In the genomic region with DNA sequence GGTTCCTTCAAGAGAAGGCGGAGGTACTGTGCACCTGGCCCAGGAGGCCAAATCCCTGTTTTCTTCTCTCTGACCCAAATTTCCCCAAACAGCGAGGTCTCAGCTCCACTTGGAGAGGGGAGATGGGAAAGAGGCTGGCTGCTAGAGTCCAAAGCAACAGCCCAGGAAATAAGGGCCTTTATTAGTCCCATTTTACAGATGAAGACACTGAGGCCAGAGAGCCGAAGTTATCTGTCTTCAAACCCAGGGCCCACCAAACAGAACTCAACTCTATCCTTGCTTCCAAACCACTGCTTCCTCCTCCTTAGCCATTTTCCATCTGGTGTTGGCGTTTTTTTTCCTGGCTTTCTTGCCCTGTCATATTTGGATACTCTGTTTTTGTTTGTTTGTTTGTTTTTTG, we compare ENCODE assay signal across 16 cellular contexts. TPM values are rescaled to one million over a fixed set of nuclear protein-coding genes. Genes with fewer than 3 reads are reported as not detected.
A peak's percentile ranks its signal among the peaks of the same experiment; 100 is the strongest.
DNase-seq lines count a peak whose midpoint lies in the region; ATAC-seq, FAIRE-seq and TF ChIP-seq lines count a peak whose summit lies in the region.
"Had no signal": no experiment of that assay in that cellular context is flagged by ENCODE, and none has a peak within 500 bp of the region (broad histone marks: within the 10 kb centered on the region; RNA-seq: fewer than 3 reads in every experiment).

No MANE protein-coding gene starts in this region.

- H3K27ac ChIP-seq in HepG2 (ENCODE audit: extremely low read length, insufficient read depth, low read length) (no peak overlapping the region), right lobe of liver (no peak overlapping the region), PC-9 (peak overlapping the region; percentile 94; the same call in 1 of the 2 replicates), K562 (ENCODE audit: extremely low read depth, low read depth, low read length) (no peak overlapping the region)
- H3K27ac ChIP-seq: HL-60 had no signal

- H3K9ac ChIP-seq in HepG2 (ENCODE audit: insufficient read depth, low read depth, low read length) (no peak overlapping the region), K562 (ENCODE audit: insufficient read depth in 1 of 2, low read depth in 2 of 2, low read length in 2 of 2) (no peak overlapping the region)

- ATAC-seq in HepG2 (no peak), right lobe of liver (no peak), K562 (no peak)
- ATAC-seq: HCT116 had no signal

- H3K4me3 ChIP-seq in HepG2 (replicated peaks in 1 of 3; ENCODE audit: insufficient read depth in 1 of 3, low read depth in 2 of 3, low read length in 3 of 3) (no peak overlapping the region), right lobe of liver (no peak overlapping the region), PC-9 (no peak overlapping the region), K562 (no peak overlapping the region)

- WGBS in HepG2 (ENCODE audit: low lambda C conversion rate) = 98% methylated on average over 4 of the region's 4 CpGs
- WGBS in right lobe of liver (ENCODE audit: insufficient coverage, low coverage, low lambda C conversion rate, missing lambda C conversion rate) = 95% methylated on average over 3 of the region's 4 CpGs
- WGBS in K562 (ENCODE audit: insufficient coverage, low coverage, missing lambda C conversion rate) = 59% methylated on average over 4 of the region's 4 CpGs

- DNase-seq in HepG2 (ENCODE audit: low spot score) (no peak), right lobe of liver (no peak), PC-9 (no peak), K562 (ENCODE audit: extremely low read depth in 1 of 4, low spot score in 3 of 4) (no peak), Kasumi-1 (lab: John Stamatoyannopoulos, UW) (no peak), ecto neural progenitor cell (ENCODE audit: low spot score) (no peak), GDM1 (lab: John Stamatoyannopoulos, UW) (no peak), DMS153 (lab: John Stamatoyannopoulos, UW) (no peak)
- DNase-seq: 8988T; BE2C; CD8-positive, alpha-beta memory T cell; KG1 had no signal

- H3K79me2 ChIP-seq in HepG2 (ENCODE audit: insufficient read depth, low read length) (no peaks in the 10 kb centered on the region), PC-9 (ENCODE audit: low read depth) (no peaks in the 10 kb centered on the region), K562 (ENCODE audit: control insufficient read depth, insufficient read depth, low read length) (no peaks in the 10 kb centered on the region)

- H3K4me2 ChIP-seq in HepG2 (ENCODE audit: low read depth, low read length) (no peak overlapping the region), PC-9 (no peak overlapping the region), K562 (ENCODE audit: insufficient read depth, low read length) (no peak overlapping the region)

- H3F3A ChIP-seq in PC-9 (ENCODE audit: insufficient read depth, low read depth) = peaks cover 32% of the 10 kb centered on the region

- intact Hi-C loops in HepG2 (cut with micrococcal nuclease; ENCODE audit: unreplicated experiment) = no loop called here
- intact Hi-C loops in right lobe of liver (cut with DNase I) = no loop called here
- intact Hi-C loops in PC-9 (cut with micrococcal nuclease; ENCODE audit: unreplicated experiment) = no loop called here
- intact Hi-C loops in K562 (cut with micrococcal nuclease) = no loop called here

- TF ChIP-seq CTCF in HepG2 (CRISPR knock-in tag; IDR thresholded peaks at IDR 0.05) (no peak), right lobe of liver (IDR thresholded peaks at IDR 0.05) (no peak), PC-9 (conservative IDR thresholded peaks at IDR 0.05) (no peak), K562 (IDR thresholded peaks at IDR 0.05 in 2 of 3, conservative IDR thresholded peaks at IDR 0.05 in 1 of 3; ENCODE audit: insufficient read depth in 2 of 3, low read depth in 1 of 3, low read length in 3 of 3) (no peak)

- H3K36me3 ChIP-seq in HepG2 (replicated peaks in 1 of 2; ENCODE audit: control insufficient read depth in 1 of 2, insufficient read depth in 2 of 2, low read length in 2 of 2) (no peaks in the 10 kb centered on the region), right lobe of liver (no peaks in the 10 kb centered on the region), PC-9 (ENCODE audit: low read depth) (no peaks in the 10 kb centered on the region), K562 (ENCODE audit: control insufficient read depth, insufficient read depth, low read length) (no peaks in the 10 kb centered on the region)
- H3K36me3 ChIP-seq: BE2C had no signal

- H3K27me3 ChIP-seq in HepG2 (ENCODE audit: control insufficient read depth in 1 of 2, insufficient read depth in 2 of 2, low read length in 2 of 2) (no peaks in the 10 kb centered on the region), right lobe of liver (no peaks in the 10 kb centered on the region), PC-9 (ENCODE audit: insufficient read depth, low read depth) (no peaks in the 10 kb centered on the region), K562 (ENCODE audit: control insufficient read depth in 2 of 2, insufficient read depth in 2 of 2, low read length in 2 of 2) (no peaks in the 10 kb centered on the region)
- H3K27me3 ChIP-seq: BE2C had no signal

- POLR2A ChIA-PET in HepG2 (lab: Yijun Ruan, JAX) (no interaction called here), PC-9 (lab: Charles Lee; ENCODE audit: unreplicated experiment) (no interaction called here), K562 (lab: Yijun Ruan, JAX) (interaction anchor here (1.3 kb wide), 1 partner anchor 180 kb away, joined by 3 read pairs; no protein-coding TSS in a partner anchor)

- no peak overlapping the region for H2AFZ ChIP-seq in HepG2 (ENCODE audit: low read length)
- no peak overlapping the region for H2AFZ ChIP-seq in PC-9
- no peak overlapping the region for H2AFZ ChIP-seq in K562 (ENCODE audit: low read depth, low read length)

- CTCF ChIA-PET in HepG2 (lab: Yijun Ruan, JAX; ENCODE audit: low intra/inter-chr PET ratio, low total read pairs) = no interaction called here
- CTCF ChIA-PET in PC-9 (lab: Charles Lee) = no interaction called here
- CTCF ChIA-PET in K562 (lab: Yijun Ruan, JAX; ENCODE audit: low intra/inter-chr PET ratio) = no interaction called here

- FAIRE-seq in HepG2 (lab: Jason Lieb, UNC) (no peak), K562 (lab: Jason Lieb, UNC) (no peak)
- FAIRE-seq: GM19239, H54 had no signal

- TF ChIP-seq RAD21 in HepG2 (CRISPR knock-in tag; IDR thresholded peaks at IDR 0.05) (no peak), K562 (CRISPR knock-in tag; conservative IDR thresholded peaks at IDR 0.05 in 1 of 2, IDR thresholded peaks at IDR 0.05 in 1 of 2) (no peak)

- no peaks in the 10 kb centered on the region for H3K9me1 ChIP-seq in K562 (ENCODE audit: control insufficient read depth, insufficient read depth, low read length)

- H3K4me1 ChIP-seq in HepG2 (ENCODE audit: insufficient read depth, low read length) = peaks cover 65% of the 10 kb centered on the region
- H3K4me1 ChIP-seq in right lobe of liver = peaks cover 0 to 13% (median 3%) of the 10 kb centered on the region in 4 donors
- H3K4me1 ChIP-seq in PC-9 (replicated peaks; ENCODE audit: insufficient read depth) = peaks cover 72% of the 10 kb centered on the region
- peaks cover 6% of the 10 kb centered on the region in 2 experiments; a peak in 4 of 5 replicates for H3K4me1 ChIP-seq in K562 (replicated peaks in 1 of 2; ENCODE audit: control insufficient read depth in 2 of 2, insufficient read depth in 2 of 2, low read length in 2 of 2)
- H3K4me1 ChIP-seq: BE2C had no signal

- no peak for TF ChIP-seq EP300 in HepG2 (IDR thresholded peaks at IDR 0.05; ENCODE audit: low read depth in 2 of 2, low read length in 2 of 2)
- TF ChIP-seq EP300 in HepG2 (CRISPR knock-in tag; IDR thresholded peaks at IDR 0.05; ENCODE audit: borderline replicate concordance) = no peak
- TF ChIP-seq EP300 in K562 (IDR thresholded peaks at IDR 0.05; ENCODE audit: low read length) = no peak

- H4K20me1 ChIP-seq in HepG2 (ENCODE audit: insufficient read depth, low read length) (no peaks in the 10 kb centered on the region), PC-9 (ENCODE audit: insufficient read depth) (no peaks in the 10 kb centered on the region), K562 (replicated peaks; ENCODE audit: control insufficient read depth, insufficient read depth, low read length) (no peaks in the 10 kb centered on the region)

- TF ChIP-seq POLR2A in HepG2 (IDR thresholded peaks at IDR 0.05; ENCODE audit: insufficient read depth in 1 of 2, low read depth in 2 of 2, low read length in 2 of 2) (no peak), right lobe of liver (IDR thresholded peaks at IDR 0.05) (no peak), K562 (conservative IDR thresholded peaks at IDR 0.05) (no peak)

- H3K9me3 ChIP-seq in HepG2 (ENCODE audit: low read length) (no peaks in the 10 kb centered on the region), right lobe of liver (no peaks in the 10 kb centered on the region), PC-9 (ENCODE audit: insufficient read depth, low read depth) (no peaks in the 10 kb centered on the region), K562 (replicated peaks; ENCODE audit: control insufficient read depth, insufficient read depth, low read depth, low read length) (no peaks in the 10 kb centered on the region)
- H3K9me3 ChIP-seq: BE2C had no signal

- BruUV-seq in HepG2 (replicated peaks; lab: Mats Ljungman, UMichigan) (no TSS peak), PC-9 (replicated peaks; lab: Mats Ljungman, UMichigan) (no TSS peak), K562 (replicated peaks; lab: Mats Ljungman, UMichigan) (no TSS peak)

- H3K9me2 ChIP-seq in PC-9 (ENCODE audit: insufficient read depth) = no peaks in the 10 kb centered on the region

- in situ Hi-C loops in HepG2 (cut with HindIII; ENCODE audit: extremely low pct_ligation_motif_present, low pct_unique_long_range_greater_than_20kb) (no loop called here), K562 (cut with MboI) (no loop called here)

RNA-seq across cellular contexts. Expression of a gene that starts 22.0 kb away (rescaled TPM):
- 48.8 and 130 TPM in 2 replicates for total RNA-seq in HepG2 (2016; rRNA removed; fragmentation: Illumina TruSeq; extraction: Trizol)
- total RNA-seq in HepG2 (2016; cell fraction: cytosol; rRNA removed; fragmentation: Illumina TruSeq; extraction: Trizol; ENCODE audit: low read depth) = 13.1 and 13.3 TPM in 2 replicates
- total RNA-seq in HepG2 (2016; cell fraction: insoluble cytoplasmic fraction; rRNA removed; fragmentation: Illumina TruSeq; extraction: Trizol) = 39.2 and 136 TPM in 2 replicates
- total RNA-seq in HepG2 (2016; cell fraction: membrane; rRNA removed; fragmentation: Illumina TruSeq; extraction: Trizol) = 18.9 and 22.5 TPM in 2 replicates
- total RNA-seq in HepG2 (2016; cell fraction: nucleus; rRNA removed; fragmentation: Illumina TruSeq; extraction: Trizol) = 211 and 228 TPM in 2 replicates
- 106 and 126 TPM in 2 replicates for polyA plus RNA-seq in HepG2 (2011; rRNA removed)
- 92.4 and 98.4 TPM in 2 replicates for polyA plus RNA-seq in HepG2 (2011; cell fraction: cytosol; rRNA removed)
- polyA plus RNA-seq in HepG2 (2011; cell fraction: nucleus; rRNA removed) = 739 and 796 TPM in 2 replicates
- 198 and 216 TPM in 2 replicates for polyA plus RNA-seq in HepG2 (2012)
- 8.9 and 9.6 TPM in 2 replicates for polyA plus RNA-seq in HepG2 (2016; cell fraction: cytosol; fragmentation: Illumina TruSeq; extraction: Trizol; ENCODE audit: low read depth)
- polyA plus RNA-seq in HepG2 (2016; cell fraction: insoluble cytoplasmic fraction; fragmentation: Illumina TruSeq; extraction: Trizol; ENCODE audit: low read depth) = 41.9 and 44.7 TPM in 2 replicates
- polyA plus RNA-seq in HepG2 (2016; cell fraction: membrane; fragmentation: Illumina TruSeq; extraction: Trizol; ENCODE audit: low read depth) = 15.4 and 16.3 TPM in 2 replicates
- polyA plus RNA-seq in HepG2 (2016; cell fraction: nucleus; fragmentation: Illumina TruSeq; extraction: Trizol; ENCODE audit: insufficient read depth, low read depth) = 270 and 279 TPM in 2 replicates
- 277 and 558 TPM in 2 replicates for polyA minus RNA-seq in HepG2 (2011; rRNA and poly(A)+ RNA removed; ENCODE audit: low replicate concordance)
- 259 and 274 TPM in 2 replicates for polyA minus RNA-seq in HepG2 (2011; cell fraction: cytosol; rRNA and poly(A)+ RNA removed)
- polyA minus RNA-seq in HepG2 (2011; cell fraction: nucleus; rRNA and poly(A)+ RNA removed) = 831 and 1,056 TPM in 2 replicates
- 100 to 1,000 TPM in 2 of 6 experiments, 10 to 100 TPM in 4; 48.4 to 109 (median 97.8) TPM for total RNA-seq in right lobe of liver
- total RNA-seq in PC-9 (2021) = 349 and 361 TPM in 2 replicates
- total RNA-seq in K562 (2011; cell fraction: chromatin; rRNA removed; ENCODE audit: low replicate concordance) = 104 and 176 TPM in 2 replicates
- 86.7 and 89.5 TPM in 2 replicates for total RNA-seq in K562 (2011; cell fraction: nucleolus; rRNA removed)
- total RNA-seq in K562 (2011; cell fraction: nucleoplasm; rRNA removed) = 74.4 and 75.0 TPM in 2 replicates
- 27.6 and 37.5 TPM in 2 replicates for total RNA-seq in K562 (2014; rRNA removed)
- 22.5 and 25.6 TPM in 2 replicates for total RNA-seq in K562 (2014; rRNA removed; fragmentation: Illumina TruSeq; extraction: Trizol)
- total RNA-seq in K562 (2015; rRNA removed; fragmentation: Illumina TruSeq; extraction: Trizol) = 27.4 and 27.9 TPM in 2 replicates
- 43.3 and 48.1 TPM in 2 replicates for total RNA-seq in K562 (2021)
- polyA plus RNA-seq in K562 (2011; rRNA removed) = 20.3 and 27.7 TPM in 2 replicates
- 18.4 and 30.1 TPM in 2 replicates for polyA plus RNA-seq in K562 (2011; cell fraction: cytosol; rRNA removed)
- 111 and 183 TPM in 2 replicates for polyA plus RNA-seq in K562 (2011; cell fraction: nucleus; rRNA removed)
- 37.0 and 76.9 TPM in 2 replicates for polyA plus RNA-seq in K562 (2012)
- 32.2 and 33.4 TPM in 2 replicates for polyA plus RNA-seq in K562 (2014; fragmentation: Illumina TruSeq; extraction: Trizol)
- 10 to 100 TPM in 1 of 2 experiments, 1 to 10 TPM in 1; 9.4 to 13.0 TPM for polyA plus RNA-seq in K562 (2014; fragmentation: Nextera tagmentation; extraction: Ambion mirVana)
- 17.0 and 19.0 TPM in 2 replicates for polyA plus RNA-seq in K562 (2014; rRNA removed)
- 75.9 and 104 TPM in 2 replicates for polyA minus RNA-seq in K562 (2011; rRNA and poly(A)+ RNA removed)
- 66.1 and 94.5 TPM in 2 replicates for polyA minus RNA-seq in K562 (2011; cell fraction: cytosol; rRNA and poly(A)+ RNA removed)
- polyA minus RNA-seq in K562 (2011; cell fraction: nucleus; rRNA and poly(A)+ RNA removed) = 56.8 and 166 TPM in 2 replicates
